Comparison of ENCODE assay signal across 1 cellular context in the genomic region with DNA sequence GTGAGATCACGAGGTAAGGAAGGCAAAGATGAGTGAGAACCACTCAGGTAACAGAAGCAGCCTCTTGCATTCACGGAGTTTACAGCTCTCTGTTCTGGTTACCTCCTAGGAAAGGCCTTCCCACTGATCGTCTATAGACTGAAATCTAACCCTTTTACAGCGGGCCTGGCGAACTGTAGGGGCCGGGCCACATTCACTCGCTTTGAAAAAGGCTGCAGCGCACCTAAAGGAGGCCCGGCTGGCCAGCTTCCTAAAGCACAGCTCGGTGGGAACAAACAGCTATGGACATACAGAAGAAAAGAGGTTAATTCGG.
TF ChIP-seq lines count a peak whose summit lies in the region.

No MANE protein-coding gene starts in this region.

TF ChIP-seq in endothelial cell of umbilical vein, 7 proteins besides CTCF, POLR2A, EP300 and RAD21:
- TF ChIP-seq JUN (IDR thresholded peaks at IDR 0.05; ENCODE audit: borderline replicate concordance, insufficient read depth, insufficient read length, low read depth) (no peak), FOS (IDR thresholded peaks at IDR 0.05; ENCODE audit: borderline replicate concordance, insufficient read depth, low read length) (no peak), GATA2 (IDR thresholded peaks at IDR 0.05; ENCODE audit: insufficient read depth, insufficient read length, low read depth, low read length) (no peak), POLR2AphosphoS5 (IDR thresholded peaks at IDR 0.05; ENCODE audit: insufficient read depth, low read depth, low read length) (no peak), MYC (IDR thresholded peaks at IDR 0.05; ENCODE audit: low read depth, low read length) (no peak), EZH2 (IDR thresholded peaks at IDR 0.05; ENCODE audit: borderline replicate concordance, low read depth, low read length, severe bottlenecking) (no peak)
- TF ChIP-seq, protein P1, sequence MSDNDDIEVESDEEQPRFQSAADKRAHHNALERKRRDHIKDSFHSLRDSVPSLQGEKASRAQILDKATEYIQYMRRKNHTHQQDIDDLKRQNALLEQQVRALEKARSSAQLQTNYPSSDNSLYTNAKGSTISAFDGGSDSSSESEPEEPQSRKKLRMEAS (IDR thresholded peaks at IDR 0.05; ENCODE audit: insufficient read depth, insufficient read length), result no peak
TF ChIP-seq in endothelial cell of umbilical vein: peak in this region for 0.
